8 cellular contexts compared by ENCODE assay signal in the genomic region with DNA sequence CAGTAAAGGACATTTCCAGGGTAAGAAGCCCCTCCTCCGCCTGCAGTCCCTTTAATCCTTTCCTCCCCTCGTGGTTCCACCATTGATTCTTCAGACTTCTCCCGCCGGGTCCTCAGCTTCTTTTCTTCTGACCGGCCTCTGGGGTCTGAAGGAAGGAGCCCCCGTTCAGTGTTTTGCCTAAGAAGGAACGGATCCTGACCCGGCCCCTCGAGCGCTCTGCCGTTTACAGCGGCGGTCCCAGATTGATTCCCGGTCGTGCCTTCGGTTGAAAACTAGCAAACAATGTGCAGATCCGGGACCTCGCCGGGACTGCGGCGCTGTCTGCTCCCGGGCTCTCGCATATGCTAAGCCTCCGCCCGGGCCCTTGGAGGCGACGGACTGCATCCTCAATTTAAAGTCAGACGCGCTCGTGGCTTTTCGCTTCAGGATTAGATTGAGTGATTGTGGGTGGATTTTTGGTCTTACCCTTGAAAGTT. TPM values are rescaled to one million over a fixed set of nuclear protein-coding genes. Genes with fewer than 3 reads are reported as not detected.
A peak's percentile ranks its signal among the peaks of the same experiment; 100 is the strongest.
DNase-seq lines count a peak whose midpoint lies in the region; ATAC-seq lines count a peak whose summit lies in the region.

No MANE protein-coding gene starts in this region.

- peak overlapping the region; percentile 96 to 97 for H3K27ac ChIP-seq in esophagus (ENCODE audit: low read depth in 2 of 2, low read length in 1 of 2)

- H3K36me3 ChIP-seq in esophagus (ENCODE audit: control insufficient read depth in 2 of 2, insufficient read depth in 2 of 2, low read length in 1 of 2) = no peaks in the 10 kb centered on the region

- WGBS in esophagus, 2 donors = 0% methylated on average over 31 of the region's 31 CpGs

- H3K9me3 ChIP-seq in esophagus (ENCODE audit: control insufficient read depth in 2 of 2, insufficient read depth in 1 of 2, low read depth in 1 of 2, low read length in 1 of 2) = no peaks in the 10 kb centered on the region

- H3K4me1 ChIP-seq in esophagus (ENCODE audit: control insufficient read depth in 2 of 2, insufficient read depth in 2 of 2, low read length in 1 of 2) = no peaks in the 10 kb centered on the region

- peak overlapping the region; percentile 78 to 89 for H3K4me3 ChIP-seq in esophagus (ENCODE audit: low read depth in 1 of 2, low read length in 2 of 2)

- no peaks in the 10 kb centered on the region for H3K27me3 ChIP-seq in esophagus (ENCODE audit: control insufficient read depth in 1 of 2, insufficient read depth in 2 of 2, low read length in 2 of 2)

- peak; percentile 10 for ATAC-seq in HG02885 (IDR thresholded peaks at IDR 0.05; ENCODE audit: poor library complexity, unreplicated experiment)

- DNase-seq in DMS79 treated with DMSO at 0.1 percent for 48 hours (lab: John Stamatoyannopoulos, UW) = peak; percentile 62
- peak; percentile 72 to 81 for DNase-seq in NOMO-1 (lab: John Stamatoyannopoulos, UW; ENCODE audit: unreplicated experiment in 2 of 2)
- peak; percentile 33 for DNase-seq in activated T-cell treated with anti-CD3 and anti-CD28 coated beads for 48 hours (ENCODE audit: low read depth)
- peak; percentile 45 for DNase-seq in mucosa of gallbladder (ENCODE audit: low spot score)
- peak; percentile 27 for DNase-seq in stimulated activated CD8-positive, alpha-beta memory T cell treated with anti-CD3 and anti-CD28 coated beads, Interleukin-7, amount 100 ng/mL, for 24 hours (ENCODE audit: low read depth)
- DNase-seq in GM19238 (ENCODE audit: insufficient read length, low spot score) = no peak

RNA-seq across cellular contexts. Expression of a gene that starts 0.5 kb away (rescaled TPM):
- polyA plus RNA-seq in esophagus = 1 to 10 TPM; 4.6 to 6.2 TPM
- total RNA-seq in mucosa of gallbladder = 6.0 TPM

RNA-seq across cellular contexts. Expression of a gene that starts 0.6 kb away (rescaled TPM):
- 1 to 10 TPM; 3.3 to 5.2 TPM for polyA plus RNA-seq in esophagus
- total RNA-seq in mucosa of gallbladder = 19.5 TPM

RNA-seq across cellular contexts. Expression of a gene that starts 57.3 kb away (rescaled TPM):
- under 1 TPM; 0.08 to 0.16 TPM for polyA plus RNA-seq in esophagus
- total RNA-seq in mucosa of gallbladder = 1.8 TPM
